Comparison of ENCODE assay signal across 28 cellular contexts in the genomic region with DNA sequence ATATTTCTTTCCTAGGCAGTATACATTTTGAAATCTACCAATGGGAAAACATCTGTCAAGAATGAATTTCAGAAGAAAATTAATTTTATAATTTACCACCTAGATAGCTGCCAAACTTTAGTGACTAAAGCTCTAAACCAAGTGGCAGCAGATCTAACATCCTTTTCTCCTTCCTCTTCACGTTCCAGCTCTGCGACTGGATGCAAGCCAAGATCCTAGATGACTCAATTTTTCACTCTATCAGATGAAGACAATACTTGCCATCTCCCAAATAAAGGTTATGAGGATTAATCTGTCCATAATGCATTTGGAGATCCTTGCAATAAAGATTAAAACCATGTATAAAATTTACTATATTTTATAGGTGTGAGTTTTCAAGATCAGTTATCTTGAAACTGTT.
DNase-seq lines count a peak whose midpoint lies in the region; ATAC-seq, FAIRE-seq and TF ChIP-seq lines count a peak whose summit lies in the region.
"Had no signal": no experiment of that assay in that cellular context is flagged by ENCODE, and none has a peak within 500 bp of the region (broad histone marks: within the 10 kb centered on the region; RNA-seq: fewer than 3 reads in every experiment).

No MANE protein-coding gene starts in this region.

- TF ChIP-seq CTCF in MCF 10A (IDR thresholded peaks at IDR 0.05; ENCODE audit: unreplicated experiment), result no peak
- TF ChIP-seq CTCF in breast epithelium (IDR thresholded peaks at IDR 0.05), result no peak

- no peak overlapping the region for H3K27ac Mint-ChIP-seq in MCF 10A (ENCODE audit: low read depth, unreplicated experiment)
- H3K27ac Mint-ChIP-seq: activated CD4-positive, alpha-beta memory T cell treated with anti-CD3 and anti-CD28 coated beads, Interleukin-2, amount 10 ng/mL, durations not matched to agents 7 days and 5 days; activated naive CD8-positive, alpha-beta T cell treated with anti-CD3 and anti-CD28 coated beads for 36 hours; B cell; T-helper 2 cell treated with Interferon-gamma antibody and Interleukin-4, amounts not matched to agents 5 μg/mL and 100 μg/mL, for 36 hours had no signal

- no peak for ATAC-seq in HG02588 (IDR thresholded peaks at IDR 0.05; ENCODE audit: unreplicated experiment)
- ATAC-seq: lower lobe of right lung, psoas muscle, SK-N-SH treated with all-trans-retinoic acid at 6 μM for 48 hours had no signal

- no TSS peak for BruUV-seq in MCF 10A (replicated peaks; lab: Mats Ljungman, UMichigan)

- H3K4me3 ChIP-seq in breast epithelium, result no peak overlapping the region
- H3K4me3 ChIP-seq in H7 (ENCODE audit: insufficient read depth, low read depth, low read length), result no peak overlapping the region
- H3K4me3 ChIP-seq in small intestine (ENCODE audit: low read depth in 1 of 2, low read length in 2 of 2), result no peak overlapping the region
- H3K4me3 ChIP-seq: ascending aorta, lower lobe of right lung, psoas muscle had no signal

- no peak overlapping the region for H3K4me3 Mint-ChIP-seq in MCF 10A (ENCODE audit: unreplicated experiment)
- H3K4me3 Mint-ChIP-seq: activated CD4-positive, alpha-beta memory T cell treated with anti-CD3 and anti-CD28 coated beads, Interleukin-2, amount 10 ng/mL, durations not matched to agents 7 days and 5 days; activated naive CD8-positive, alpha-beta T cell treated with anti-CD3 and anti-CD28 coated beads for 36 hours; B cell; T-helper 2 cell treated with Interferon-gamma antibody and Interleukin-4, amounts not matched to agents 5 μg/mL and 100 μg/mL, for 36 hours had no signal

- POLR2A ChIA-PET in MCF 10A (lab: Yijun Ruan, JAX), result no interaction called here

- peaks cover 6% of the 10 kb centered on the region for H3K9me3 Mint-ChIP-seq in MCF 10A (ENCODE audit: unreplicated experiment)
- H3K9me3 Mint-ChIP-seq: activated CD4-positive, alpha-beta memory T cell treated with anti-CD3 and anti-CD28 coated beads, Interleukin-2, amount 10 ng/mL, durations not matched to agents 7 days and 5 days; activated naive CD8-positive, alpha-beta T cell treated with anti-CD3 and anti-CD28 coated beads for 36 hours; T-helper 2 cell treated with Interferon-gamma antibody and Interleukin-4, amounts not matched to agents 5 μg/mL and 100 μg/mL, for 36 hours had no signal

- H3K4me1 ChIP-seq in breast epithelium (no peaks in the 10 kb centered on the region), small intestine (ENCODE audit: control insufficient read depth in 2 of 2, insufficient read depth in 1 of 2, low read depth in 1 of 2, low read length in 1 of 2) (no peaks in the 10 kb centered on the region)
- H3K4me1 ChIP-seq: ascending aorta, lower lobe of right lung, psoas muscle had no signal

- DNase-seq in MCF 10A (ENCODE audit: unreplicated experiment), result peak; percentile 47
- no peak for DNase-seq in breast epithelium (ENCODE audit: low spot score in 2 of 2)
- DNase-seq in NCI-H446 (lab: John Stamatoyannopoulos, UW), result peak; percentile 0 to 23
- peak; percentile 63 to 85 for DNase-seq in dermis microvascular lymphatic vessel endothelial cell (ENCODE audit: low read depth in 2 of 2)
- peak; percentile 2 for DNase-seq in urothelium cell line (ENCODE audit: low spot score)
- DNase-seq in H7, result no peak
- no peak for DNase-seq in small intestine
- DNase-seq: activated CD4-positive, alpha-beta memory T cell treated with anti-CD3 and anti-CD28 coated beads, Interleukin-2, amount 10 ng/mL, durations not matched to agents 7 days and 5 days; activated CD4-positive, CD25-positive, alpha-beta regulatory T cell; activated effector memory CD4-positive, alpha-beta T cell treated with Interleukin-2 at 50 U/mL for 16 hours; activated naive CD8-positive, alpha-beta T cell treated with anti-CD3 and anti-CD28 coated beads for 36 hours; caudate nucleus; DND-41; HCEC 1CT; kidney glomerular epithelial cell; lower lobe of right lung; NCI-H2227 treated with DMSO at 0.1 percent for 48 hours; NCI-H774; psoas muscle; substantia nigra had no signal

- no peak for FAIRE-seq in urothelium cell line (lab: Jason Lieb, UNC)
- FAIRE-seq in small intestine (lab: Jason Lieb, UNC), result no peak
- FAIRE-seq: GM12892 had no signal

- intact Hi-C loops in MCF 10A (cut with micrococcal nuclease) (no loop called here), breast epithelium (cut with DNase I; ENCODE audit: low total_unique reads) (no loop called here)

- WGBS in small intestine, 3 donors, result 40 to 46% (median 44%) methylated on average over 2 of the region's 2 CpGs

- CTCF ChIA-PET in MCF 10A (lab: Yijun Ruan, JAX), result no interaction called here

- no peaks in the 10 kb centered on the region for H3K4me1 Mint-ChIP-seq in MCF 10A (ENCODE audit: insufficient read depth, unreplicated experiment)
- H3K4me1 Mint-ChIP-seq: activated CD4-positive, alpha-beta memory T cell treated with anti-CD3 and anti-CD28 coated beads, Interleukin-2, amount 10 ng/mL, durations not matched to agents 7 days and 5 days; activated naive CD8-positive, alpha-beta T cell treated with anti-CD3 and anti-CD28 coated beads for 36 hours; B cell had no signal

- no peaks in the 10 kb centered on the region for H3K9me3 ChIP-seq in breast epithelium
- no peaks in the 10 kb centered on the region for H3K9me3 ChIP-seq in small intestine (ENCODE audit: control insufficient read depth, low read depth)
- H3K9me3 ChIP-seq: ascending aorta, lower lobe of right lung, neutrophil, psoas muscle had no signal

- H3K36me3 ChIP-seq in breast epithelium (no peaks in the 10 kb centered on the region), H7 (replicated peaks; ENCODE audit: control insufficient read depth, insufficient read depth, low read length) (no peaks in the 10 kb centered on the region), small intestine (ENCODE audit: control insufficient read depth in 2 of 2, insufficient read depth in 2 of 2, low read length in 2 of 2) (no peaks in the 10 kb centered on the region)
- H3K36me3 ChIP-seq: ascending aorta, lower lobe of right lung, neutrophil had no signal

- no peak for TF ChIP-seq POLR2A in breast epithelium (IDR thresholded peaks at IDR 0.05)

- no peaks in the 10 kb centered on the region for H3K36me3 Mint-ChIP-seq in MCF 10A (ENCODE audit: insufficient read depth, unreplicated experiment)
- H3K36me3 Mint-ChIP-seq: activated naive CD8-positive, alpha-beta T cell treated with anti-CD3 and anti-CD28 coated beads for 36 hours had no signal

- peaks cover 75% of the 10 kb centered on the region for H3K27me3 Mint-ChIP-seq in MCF 10A (ENCODE audit: insufficient read depth, unreplicated experiment)
- H3K27me3 Mint-ChIP-seq: activated naive CD8-positive, alpha-beta T cell treated with anti-CD3 and anti-CD28 coated beads for 36 hours had no signal

- H3K27me3 ChIP-seq in breast epithelium (no peaks in the 10 kb centered on the region), H7 (ENCODE audit: control insufficient read depth, insufficient read depth, low read length) (no peaks in the 10 kb centered on the region), small intestine (ENCODE audit: control insufficient read depth in 2 of 2, insufficient read depth in 2 of 2, low read length in 2 of 2) (no peaks in the 10 kb centered on the region)
- H3K27me3 ChIP-seq: ascending aorta, neutrophil had no signal

- H3K27ac ChIP-seq in breast epithelium (no peak overlapping the region), small intestine (ENCODE audit: low read depth in 1 of 2, low read length in 1 of 2) (no peak overlapping the region)
- H3K27ac ChIP-seq: ascending aorta, HL-60, lower lobe of right lung, neutrophil, psoas muscle had no signal

Comparison
In these comparisons a context has a peak if more than half of its experiments do, and no peak if none do; other contexts are left out.
1. DNase-seq: peak in MCF 10A (single experiment), NCI-H446 (2 of 2), dermis microvascular lymphatic vessel endothelial cell (2 of 2) and urothelium cell line (single experiment); none in breast epithelium (0 of 2), H7 (single experiment) and small intestine (single experiment).